Comparison of ENCODE assay signal across 17 cellular contexts in genomic region chr15:77530576-77530975, GRCh38.
"Had no signal": no experiment of that assay in that cellular context is flagged by ENCODE, and none has a peak within 500 bp of the region (broad histone marks: within the 10 kb centered on the region; RNA-seq: fewer than 3 reads in every experiment).

No MANE protein-coding gene starts in this region.

- H3K9me3 Mint-ChIP-seq: activated T-helper 17 cell treated with anti-CD3 and anti-CD28 coated beads, Interleukin-2, amount 50 U/mL, for 72 hours; T-cell had no signal

- H3K9me3 ChIP-seq: esophagus squamous epithelium, ovary, tibial nerve had no signal

- H3K4me3 ChIP-seq: esophagus squamous epithelium, ovary, SK-N-MC, tibial nerve had no signal

- H3K27me3 ChIP-seq: ovary, tibial nerve had no signal

- DNase-seq: activated CD4-positive, CD25-positive, alpha-beta regulatory T cell treated with anti-CD3 and anti-CD28 coated beads, Interleukin-2, amount 50 U/mL, for 72 hours; activated naive CD4-positive, alpha-beta T cell treated with Interleukin-2 at 50 U/mL for 16 hours; central memory CD4-positive, alpha-beta T cell; cortex of kidney; effector CD4-positive, alpha-beta T cell; esophagus squamous epithelium; foreskin fibroblast; glutamatergic neuron; stimulated activated CD4-positive, alpha-beta T cell treated with anti-CD3 and anti-CD28 coated beads, Interleukin-4, amount 100 ng/mL, for 1 hour; stimulated activated naive CD4-positive, alpha-beta T cell; substantia nigra; T-cell; T-helper 9 cell had no signal

- H3K4me3 Mint-ChIP-seq: activated T-helper 17 cell treated with anti-CD3 and anti-CD28 coated beads, Interleukin-2, amount 50 U/mL, for 72 hours; T-cell had no signal

- H3K27ac Mint-ChIP-seq: activated T-helper 17 cell treated with anti-CD3 and anti-CD28 coated beads, Interleukin-2, amount 50 U/mL, for 72 hours; T-cell had no signal

- H3K36me3 ChIP-seq: esophagus squamous epithelium, ovary, tibial nerve had no signal

- H3K27ac ChIP-seq: esophagus squamous epithelium, ovary, SK-N-MC, tibial nerve had no signal

- H3K4me1 Mint-ChIP-seq: activated T-helper 17 cell treated with anti-CD3 and anti-CD28 coated beads, Interleukin-2, amount 50 U/mL, for 72 hours; T-cell had no signal

- H3K36me3 Mint-ChIP-seq: T-cell had no signal

- ATAC-seq: activated T-helper 17 cell treated with anti-CD3 and anti-CD28 coated beads, Interleukin-2, amount 50 U/mL, for 72 hours; T-cell had no signal
